8 cellular contexts compared by ENCODE assay signal in genomic region chr3:132660056-132660744, GRCh38. TPM values are rescaled to one million over a fixed set of nuclear protein-coding genes. Genes with fewer than 3 reads are reported as not detected.
DNase-seq lines count a peak whose midpoint lies in the region; ATAC-seq and TF ChIP-seq lines count a peak whose summit lies in the region.

Gene UBA5 (plus strand): TSS chr3:132660329. CDS start chr3:132660538, 209 bp downstream.

- in situ Hi-C loops in GM18951 (cut with MboI; ENCODE audit: low sequenced_read_pairs, unreplicated experiment): no loop called here

- no peaks in the 10 kb centered on the region for H3K27me3 Mint-ChIP-seq in activated CD8-positive, alpha-beta T cell treated with anti-CD3 and anti-CD28 coated beads for 36 hours

- POLR2A ChIA-PET in activated CD8-positive, alpha-beta T cell treated with anti-CD3 and anti-CD28 coated beads for 36 hours (lab: Charles Lee): interaction anchor here (0.6 to 1.3 kb wide), 4 partner anchors 9 to 29 kb away, joined by 3 read pairs; no protein-coding TSS in a partner anchor

- H3K4me1 Mint-ChIP-seq in activated CD8-positive, alpha-beta T cell treated with anti-CD3 and anti-CD28 coated beads for 36 hours (ENCODE audit: low read depth): peaks cover 53% of the 10 kb centered on the region

- TF ChIP-seq CTCF in BE2C (IDR thresholded peaks at IDR 0.05; ENCODE audit: low read depth, low read length): no peak
- no peak for TF ChIP-seq CTCF in activated CD8-positive, alpha-beta T cell treated with anti-CD3 and anti-CD28 coated beads for 36 hours (IDR thresholded peaks at IDR 0.05)
- no peak for TF ChIP-seq CTCF in lung (IDR thresholded peaks at IDR 0.05; ENCODE audit: control extremely low read depth, extremely low read depth)

- H3K9me3 ChIP-seq in BE2C (no peaks in the 10 kb centered on the region), ectodermal cell (ENCODE audit: control insufficient read depth, low read length) (no peaks in the 10 kb centered on the region), lung (ENCODE audit: control insufficient read depth in 2 of 2, insufficient read depth in 1 of 2, low read length in 1 of 2) (no peaks in the 10 kb centered on the region)

- H3K27ac ChIP-seq in ectodermal cell (ENCODE audit: insufficient read depth, low read depth, low read length, poor library complexity, severe bottlenecking) (peak within 1 kb of the TSS; percentile 4), lung (ENCODE audit: low read depth in 1 of 2, low read length in 1 of 2) (peak within 1 kb of the TSS; percentile 93 to 99)

- peaks cover 23% of the 10 kb centered on the region for H3K36me3 Mint-ChIP-seq in activated CD8-positive, alpha-beta T cell treated with anti-CD3 and anti-CD28 coated beads for 36 hours (ENCODE audit: low read depth)

- peak; percentile 70 for ATAC-seq in HG03159 (IDR thresholded peaks at IDR 0.05; ENCODE audit: unreplicated experiment)
- ATAC-seq in activated CD8-positive, alpha-beta T cell treated with anti-CD3 and anti-CD28 coated beads for 36 hours: peak; percentile 86
- peak; percentile 77 for ATAC-seq in lung (ENCODE audit: insufficient read depth, low FRiP score)

- H3K4me1 ChIP-seq in BE2C (no peaks in the 10 kb centered on the region), ectodermal cell (ENCODE audit: control insufficient read depth, insufficient read depth, low read length) (peaks cover 4% of the 10 kb centered on the region), lung (ENCODE audit: control insufficient read depth in 2 of 2, insufficient read depth in 2 of 2, low read length in 2 of 2) (peaks cover 0 to 5% of the 10 kb centered on the region in 2 donors)

- no peaks in the 10 kb centered on the region for H3K9me3 Mint-ChIP-seq in activated CD8-positive, alpha-beta T cell treated with anti-CD3 and anti-CD28 coated beads for 36 hours

- DNase-seq in BE2C: peak; percentile 73
- DNase-seq in NCI-H526 treated with DMSO at 0.1 percent for 48 hours (lab: John Stamatoyannopoulos, UW): peak; percentile 85
- DNase-seq in activated CD8-positive, alpha-beta T cell treated with anti-CD3 and anti-CD28 coated beads for 36 hours: peak; percentile 79
- peak; percentile 75 for DNase-seq in lung (ENCODE audit: low spot score)
- peak; percentile 39 to 59 (median 42) for DNase-seq in stimulated activated CD4-positive, alpha-beta T cell treated with anti-CD3 and anti-CD28 coated beads, TNF-alpha, amount 100 ng/mL, for 4 hours (ENCODE audit: low read depth in 3 of 3)

- H3K4me3 ChIP-seq in BE2C (ENCODE audit: low read depth, low read length) (peak within 1 kb of the TSS; percentile 97), ectodermal cell (ENCODE audit: insufficient read depth, low read depth, low read length) (peak within 1 kb of the TSS; percentile 97), lung (peak within 1 kb of the TSS; percentile 89)

- intact Hi-C loops in activated CD8-positive, alpha-beta T cell treated with anti-CD3 and anti-CD28 coated beads for 36 hours (cut with micrococcal nuclease): no loop called here

- H3K4me3 Mint-ChIP-seq in activated CD8-positive, alpha-beta T cell treated with anti-CD3 and anti-CD28 coated beads for 36 hours: peak within 1 kb of the TSS; percentile 92

- CTCF ChIA-PET in activated CD8-positive, alpha-beta T cell treated with anti-CD3 and anti-CD28 coated beads for 36 hours (lab: Charles Lee): interaction anchor here (1.3 to 4.3 kb wide), 4 partner anchors 18 to 125 kb away, joined by 3 to 15 read pairs (median 3); no protein-coding TSS in a partner anchor

- peak within 1 kb of the TSS; percentile 93 for H3K27ac Mint-ChIP-seq in activated CD8-positive, alpha-beta T cell treated with anti-CD3 and anti-CD28 coated beads for 36 hours

- H3K36me3 ChIP-seq in BE2C (no peaks in the 10 kb centered on the region; the same call in 1 of the 2 replicates), ectodermal cell (ENCODE audit: control insufficient read depth, insufficient read depth, low read length) (no peaks in the 10 kb centered on the region), lung (ENCODE audit: control insufficient read depth in 2 of 2, insufficient read depth in 2 of 2, low read length in 2 of 2) (no peaks in the 10 kb centered on the region)

- WGBS in ectodermal cell, 2 experiments: 0% methylated on average over 58 of the region's 58 CpGs
- WGBS in lung, 2 donors: 0 to 1% methylated on average over 58 of the region's 58 CpGs

- TF ChIP-seq POLR2A in GM18951 (IDR thresholded peaks at IDR 0.05; ENCODE audit: extremely low read depth, insufficient read depth, insufficient read length): peak; percentile 87

- no peaks in the 10 kb centered on the region for H3K27me3 ChIP-seq in BE2C
- no peaks in the 10 kb centered on the region for H3K27me3 ChIP-seq in ectodermal cell (ENCODE audit: control insufficient read depth, insufficient read depth, low read length, poor library complexity, severe bottlenecking)
- no peaks in the 10 kb centered on the region for H3K27me3 ChIP-seq in lung (ENCODE audit: control insufficient read depth, insufficient read depth)

RNA-seq across cellular contexts. Expression of gene UBA5, which starts in this region (rescaled TPM):
- 59.4 TPM for polyA plus RNA-seq in BE2C (2012; ENCODE audit: insufficient read depth, insufficient read length, low read depth)
- total RNA-seq in activated CD8-positive, alpha-beta T cell treated with anti-CD3 and anti-CD28 coated beads for 36 hours: 10 to 100 TPM; 67.7 to 69.4 TPM
- polyA plus RNA-seq in ectodermal cell (2013, experiment 1 of 4): 47.3 TPM
- polyA plus RNA-seq in ectodermal cell (2013, experiment 2 of 4): 44.7 TPM
- polyA plus RNA-seq in ectodermal cell (2013, experiment 3 of 4): 43.1 TPM
- polyA plus RNA-seq in ectodermal cell (2013, experiment 4 of 4): 45.5 TPM
- total RNA-seq in lung: 10 to 100 TPM; 35.3 to 68.2 TPM
- 10 to 100 TPM; 22.6 to 32.4 TPM for polyA plus RNA-seq in lung

Comparison
In these comparisons a context has a peak if more than half of its experiments do, and no peak if none do; other contexts are left out.
1. Peak in every context shown above with its lines: DNase-seq, ATAC-seq, H3K4me3 ChIP-seq and H3K27ac ChIP-seq.